9 cellular contexts compared by ENCODE assay signal in genomic region chr17:77772899-77773358, GRCh38.
DNase-seq lines count a peak whose midpoint lies in the region; ATAC-seq, FAIRE-seq and TF ChIP-seq lines count a peak whose summit lies in the region.
"Had no signal": no experiment of that assay in that cellular context is flagged by ENCODE, and none has a peak within 500 bp of the region (broad histone marks: within the 10 kb centered on the region; RNA-seq: fewer than 3 reads in every experiment).

No MANE protein-coding gene starts in this region.

- H3K27me3 Mint-ChIP-seq in CD4-positive, CD25-positive, alpha-beta regulatory T cell: peaks cover 4% of the 10 kb centered on the region
- peaks cover 38% of the 10 kb centered on the region for H3K27me3 Mint-ChIP-seq in H9 (ENCODE audit: low read depth)
- peaks cover 0 to 16% (median 0%) of the 10 kb centered on the region in 5 donors for H3K27me3 Mint-ChIP-seq in naive thymus-derived CD4-positive, alpha-beta T cell
- H3K27me3 Mint-ChIP-seq: activated T-cell treated with anti-CD3 and anti-CD28 coated beads, Interleukin-2, amount 50 U/mL, for 24 hours had no signal

- H3K4me1 ChIP-seq in CD4-positive, CD25-positive, alpha-beta regulatory T cell (ENCODE audit: control insufficient read depth, insufficient read depth, low read length, poor library complexity, severe bottlenecking): peaks cover 9% of the 10 kb centered on the region
- H3K4me1 ChIP-seq in H9 (ENCODE audit: insufficient read depth, low read length): no peaks in the 10 kb centered on the region
- peaks cover 0 to 6% (median 5%) of the 10 kb centered on the region in 4 experiments; a peak in 4 of 7 replicates for H3K4me1 ChIP-seq in H1 (replicated peaks in 1 of 4; ENCODE audit: control insufficient read depth in 3 of 4, insufficient read depth in 4 of 4, low read length in 3 of 4)
- peaks cover 7 to 9% of the 10 kb centered on the region in 2 donors for H3K4me1 ChIP-seq in naive thymus-derived CD4-positive, alpha-beta T cell (ENCODE audit: control insufficient read depth in 2 of 2, insufficient read depth in 2 of 2, low read length in 2 of 2)
- H3K4me1 ChIP-seq in HAP-1: no peaks in the 10 kb centered on the region

- H3K4me1 Mint-ChIP-seq in CD4-positive, CD25-positive, alpha-beta regulatory T cell: peaks cover 0 to 13% (median 8%) of the 10 kb centered on the region in 4 donors
- peaks cover 26 to 29% of the 10 kb centered on the region in 2 experiments for H3K4me1 Mint-ChIP-seq in H9
- H3K4me1 Mint-ChIP-seq in naive thymus-derived CD4-positive, alpha-beta T cell: peaks cover 12 to 15% (median 13%) of the 10 kb centered on the region in 7 donors

- no peaks in the 10 kb centered on the region for H3K36me3 Mint-ChIP-seq in CD4-positive, CD25-positive, alpha-beta regulatory T cell
- peaks cover 0 to 6% (median 2%) of the 10 kb centered on the region in 3 experiments; a peak in 2 of 7 replicates for H3K36me3 Mint-ChIP-seq in H9 (ENCODE audit: insufficient read depth in 1 of 3, low read depth in 3 of 3)
- H3K36me3 Mint-ChIP-seq in naive thymus-derived CD4-positive, alpha-beta T cell: no peaks in the 10 kb centered on the region
- H3K36me3 Mint-ChIP-seq: brain had no signal

- H3K36me3 ChIP-seq in CD4-positive, CD25-positive, alpha-beta regulatory T cell (ENCODE audit: control insufficient read depth, insufficient read depth, low read length): no peaks in the 10 kb centered on the region
- no peaks in the 10 kb centered on the region for H3K36me3 ChIP-seq in H1 (ENCODE audit: control insufficient read depth in 2 of 4, insufficient read depth in 4 of 4, low read length in 3 of 4)
- no peaks in the 10 kb centered on the region for H3K36me3 ChIP-seq in naive thymus-derived CD4-positive, alpha-beta T cell (ENCODE audit: control insufficient read depth in 2 of 3, insufficient read depth in 3 of 3, low read length in 3 of 3)
- H3K36me3 ChIP-seq in HAP-1 (replicated peaks): no peaks in the 10 kb centered on the region

- no peaks in the 10 kb centered on the region for H3K23me2 ChIP-seq in H9 (ENCODE audit: insufficient read length, low read depth, low read length, poor library complexity, severe bottlenecking)
- H3K23me2 ChIP-seq in H1 (ENCODE audit: low read depth, low read length): no peaks in the 10 kb centered on the region; the same call in 1 of the 2 replicates

- no peak overlapping the region for H4K91ac ChIP-seq in H9 (ENCODE audit: insufficient read length, low read depth, low read length)
- H4K91ac ChIP-seq in H1 (replicated peaks; ENCODE audit: insufficient read length, low read length): peak overlapping the region; percentile 94

- H2AK5ac ChIP-seq in H9 (ENCODE audit: insufficient read length, low read length): no peak overlapping the region
- H2AK5ac ChIP-seq in H1 (ENCODE audit: low read depth, low read length): no peak overlapping the region

- no peak overlapping the region for H3K27ac ChIP-seq in CD4-positive, CD25-positive, alpha-beta regulatory T cell (ENCODE audit: insufficient read depth, low read length, poor library complexity, severe bottlenecking)
- no peak overlapping the region for H3K27ac ChIP-seq in H9 (ENCODE audit: insufficient read length, low read depth, low read length)
- H3K27ac ChIP-seq in H1 (ENCODE audit: low read depth, low read length): no peak overlapping the region
- H3K27ac ChIP-seq in naive thymus-derived CD4-positive, alpha-beta T cell (ENCODE audit: low read depth, low read length): no peak overlapping the region

- H2AFZ ChIP-seq in H9 (ENCODE audit: low read length) (no peak overlapping the region), H1 (ENCODE audit: low read length) (peak overlapping the region; percentile 93)

- peak overlapping the region in 2 of 3 donors; percentile 65 to 82 for H3K27ac Mint-ChIP-seq in CD4-positive, CD25-positive, alpha-beta regulatory T cell
- H3K27ac Mint-ChIP-seq in H9: no peak overlapping the region
- peak overlapping the region in 3 of 9 donors; percentile 23 to 42 (median 38) for H3K27ac Mint-ChIP-seq in naive thymus-derived CD4-positive, alpha-beta T cell
- H3K27ac Mint-ChIP-seq: activated T-cell treated with anti-CD3 and anti-CD28 coated beads, Interleukin-2, amount 50 U/mL, for 24 hours had no signal

- H2BK12ac ChIP-seq in H9 (ENCODE audit: insufficient read length, low read depth, low read length) (no peak overlapping the region), H1 (ENCODE audit: low read depth, low read length) (peak overlapping the region; percentile 95; the same call in 1 of the 2 replicates)

- no peaks in the 10 kb centered on the region for H3K9me3 Mint-ChIP-seq in CD4-positive, CD25-positive, alpha-beta regulatory T cell
- H3K9me3 Mint-ChIP-seq in H9: peaks cover 4 to 10% of the 10 kb centered on the region in 2 experiments; a peak in 3 of 5 replicates
- peaks cover 0 to under 1% (median 0%) of the 10 kb centered on the region in 11 donors for H3K9me3 Mint-ChIP-seq in naive thymus-derived CD4-positive, alpha-beta T cell
- H3K9me3 Mint-ChIP-seq: activated T-cell treated with anti-CD3 and anti-CD28 coated beads, Interleukin-2, amount 50 U/mL, for 24 hours had no signal

- intact Hi-C loops in naive thymus-derived CD4-positive, alpha-beta T cell (cut with micrococcal nuclease): loop anchor here (1.0 to 5.0 kb wide), 4 partner anchors 109 to 241 kb away; partner anchors contain the start of gene TNRC6C (in 1 of the 2)

- no peak for FAIRE-seq in H1 (lab: Jason Lieb, UNC)

- H4K5ac ChIP-seq in H9 (ENCODE audit: insufficient read length, low read depth, low read length) (no peak overlapping the region), H1 (ENCODE audit: insufficient read length, low read depth, low read length) (no peak overlapping the region)

- H3K4me3 Mint-ChIP-seq in CD4-positive, CD25-positive, alpha-beta regulatory T cell: no peak overlapping the region
- peak overlapping the region in 1 of 2 experiments; percentile 3; a peak in 1 of 5 replicates for H3K4me3 Mint-ChIP-seq in H9
- no peak overlapping the region for H3K4me3 Mint-ChIP-seq in naive thymus-derived CD4-positive, alpha-beta T cell
- H3K4me3 Mint-ChIP-seq: activated T-cell treated with anti-CD3 and anti-CD28 coated beads, Interleukin-2, amount 50 U/mL, for 24 hours had no signal

- H3K79me1 ChIP-seq in H9 (ENCODE audit: insufficient read depth, low read depth, low read length, poor library complexity, severe bottlenecking) (no peaks in the 10 kb centered on the region), H1 (ENCODE audit: low read depth, low read length) (no peaks in the 10 kb centered on the region)

- H2BK5ac ChIP-seq in H9 (ENCODE audit: insufficient read length, low read length) (no peak overlapping the region), H1 (ENCODE audit: low read depth, low read length) (peak overlapping the region; percentile 87; the same call in 1 of the 2 replicates)

- no peak overlapping the region for H3K4me3 ChIP-seq in CD4-positive, CD25-positive, alpha-beta regulatory T cell (ENCODE audit: low read depth, low read length)
- H3K4me3 ChIP-seq in H1 (ENCODE audit: extremely low read depth in 1 of 4, insufficient read depth in 2 of 4, low read depth in 3 of 4, low read length in 4 of 4) (peak overlapping the region in 1 of 4 experiments; percentile 14; a peak in 1 of 8 replicates), HAP-1 (no peak overlapping the region)
- no peak overlapping the region for H3K4me3 ChIP-seq in naive thymus-derived CD4-positive, alpha-beta T cell (ENCODE audit: low read length)

- CTCF ChIA-PET in H1 (lab: Charles Lee; ENCODE audit: partially characterized antibody): interaction anchor here (0.6 to 6.0 kb wide), 24 partner anchors 10 to 343 kb away, joined by 3 to 42 read pairs (median 4); no protein-coding TSS in a partner anchor
- CTCF ChIA-PET in naive thymus-derived CD4-positive, alpha-beta T cell (lab: Charles Lee): interaction anchor here (4.8 kb wide), 1 partner anchor 241 kb away, joined by 61 read pairs; no protein-coding TSS in a partner anchor

- H3K23ac ChIP-seq in H9 (ENCODE audit: insufficient read length, low read depth, low read length): no peak overlapping the region
- H3K23ac ChIP-seq in H1 (ENCODE audit: insufficient read length): no peak overlapping the region

- TF ChIP-seq EP300 in H1 (IDR thresholded peaks at IDR 0.05; ENCODE audit: borderline replicate concordance in 1 of 2, low read depth in 2 of 2, low read length in 2 of 2): no peak

- in situ Hi-C loops in HAP-1 (cut with MboI; ENCODE audit: low sequenced_read_pairs): no loop called here

- H3K9ac ChIP-seq in H9 (ENCODE audit: extremely low read depth, insufficient read length, low read length) (no peak overlapping the region), H1 (replicated peaks in 1 of 4; ENCODE audit: extremely low read depth in 1 of 4, low read depth in 3 of 4, low read length in 3 of 4) (no peak overlapping the region; a peak in 1 of 7 replicates)

- H3K4ac ChIP-seq in H9 (ENCODE audit: low read depth, low read length) (no peak overlapping the region), H1 (replicated peaks; ENCODE audit: insufficient read length, low read depth, low read length) (peak overlapping the region; percentile 86)

- H2BK20ac ChIP-seq in H9 (ENCODE audit: low read depth, low read length, poor library complexity, severe bottlenecking) (no peak overlapping the region), H1 (ENCODE audit: low read length) (peak overlapping the region; percentile 61; the same call in 1 of the 2 replicates)

- POLR2A ChIA-PET in H1 (lab: Charles Lee; ENCODE audit: partially characterized antibody): interaction anchor here (1.1 kb wide), 1 partner anchor 14 kb away, joined by 4 read pairs; no protein-coding TSS in a partner anchor
- POLR2A ChIA-PET in naive thymus-derived CD4-positive, alpha-beta T cell (lab: Charles Lee): interaction anchor here (1.2 to 3.8 kb wide), 2 partner anchors 115 to 185 kb away, joined by 5 to 16 read pairs; partner anchors contain the start of gene TNRC6C

- ATAC-seq in CD4-positive, CD25-positive, alpha-beta regulatory T cell (ENCODE audit: low read depth in 2 of 2): no peak
- ATAC-seq in naive thymus-derived CD4-positive, alpha-beta T cell: peak; percentile 16

- no peak for DNase-seq in CD4-positive, CD25-positive, alpha-beta regulatory T cell
- DNase-seq in H9 (peak; percentile 73), H1 (ENCODE audit: low read depth in 1 of 2, low spot score in 2 of 2) (peak in 1 of 2 experiments; percentile 74), HAP-1 (ENCODE audit: low spot score in 2 of 2) (no peak), NCI-H1048 (lab: John Stamatoyannopoulos, UW) (no peak)
- no peak for DNase-seq in naive thymus-derived CD4-positive, alpha-beta T cell
- no peak for DNase-seq in activated effector memory CD4-positive, alpha-beta T cell treated with Interleukin-2 at 50 U/mL for 16 hours

- no peak for TF ChIP-seq POLR2A in H1 (IDR thresholded peaks at IDR 0.05; ENCODE audit: control extremely low read depth in 1 of 2, low read depth in 2 of 2, low read length in 2 of 2)

- no peaks in the 10 kb centered on the region for H3K27me3 ChIP-seq in CD4-positive, CD25-positive, alpha-beta regulatory T cell (ENCODE audit: control insufficient read depth, insufficient read depth, low read length)
- no peaks in the 10 kb centered on the region; the same call in 1 of the 2 replicates for H3K27me3 ChIP-seq in H9 (ENCODE audit: insufficient read depth, low read length)
- H3K27me3 ChIP-seq in H1 (replicated peaks in 1 of 4; ENCODE audit: control insufficient read depth in 3 of 4, extremely low read depth in 1 of 4, insufficient read depth in 3 of 4, low read length in 3 of 4): peaks cover 0 to 3% (median 0%) of the 10 kb centered on the region in 4 experiments; a peak in 3 of 7 replicates
- no peaks in the 10 kb centered on the region for H3K27me3 ChIP-seq in naive thymus-derived CD4-positive, alpha-beta T cell (ENCODE audit: control insufficient read depth in 2 of 2, insufficient read depth in 2 of 2, low read length in 2 of 2)
- peaks cover 12% of the 10 kb centered on the region for H3K27me3 ChIP-seq in HAP-1 (ENCODE audit: low read depth)

- TF ChIP-seq CTCF in H9 (conservative IDR thresholded peaks at IDR 0.05): no peak
- peak in 2 of 3 experiments; percentile 17 to 39; a peak in 3 of 4 replicates for TF ChIP-seq CTCF in H1 (IDR thresholded peaks at IDR 0.05; ENCODE audit: control extremely low read depth in 1 of 3, insufficient read depth in 1 of 3, low read depth in 1 of 3, low read length in 3 of 3)

- H2BK120ac ChIP-seq in H9 (ENCODE audit: low read depth, low read length, poor library complexity, severe bottlenecking): no peak overlapping the region
- H2BK120ac ChIP-seq in H1 (replicated peaks; ENCODE audit: low read depth, low read length): no peak overlapping the region

- WGBS in H9 (ENCODE audit: extremely low coverage, insufficient read length, low lambda C conversion rate): no CpG with 5 or more reads among the region's 6 CpGs
- 59% methylated on average over 6 of the region's 6 CpGs; no CpG with 5 or more reads in 1 of the 2 experiments for WGBS in H1 (ENCODE audit: extremely low coverage in 1 of 2, insufficient coverage in 1 of 2, insufficient read length in 1 of 2, insufficient replicate concordance in 2 of 2, low coverage in 1 of 2, low lambda C conversion rate in 2 of 2, missing lambda C conversion rate in 1 of 2), 2 experiments

- H3K9me3 ChIP-seq in CD4-positive, CD25-positive, alpha-beta regulatory T cell (ENCODE audit: control insufficient read depth in 2 of 2, low read length in 2 of 2): no peaks in the 10 kb centered on the region
- H3K9me3 ChIP-seq in H9 (ENCODE audit: control insufficient read depth, low read depth, low read length) (no peaks in the 10 kb centered on the region), H1 (ENCODE audit: insufficient read depth in 2 of 2, low read depth in 1 of 2, low read length in 1 of 2) (no peaks in the 10 kb centered on the region), HAP-1 (no peaks in the 10 kb centered on the region)
- no peaks in the 10 kb centered on the region for H3K9me3 ChIP-seq in naive thymus-derived CD4-positive, alpha-beta T cell (ENCODE audit: control insufficient read depth in 2 of 3, low read length in 3 of 3)

- H3K18ac ChIP-seq in H9 (ENCODE audit: insufficient read length, low read depth, low read length) (no peak overlapping the region), H1 (ENCODE audit: extremely low read depth, low read length) (peak overlapping the region; percentile 100)

- no peak overlapping the region for H3T11ph ChIP-seq in H9 (ENCODE audit: low read length)

- H4K20me1 ChIP-seq in H9 (ENCODE audit: control insufficient read depth, insufficient read depth, insufficient read length): peaks cover 3% of the 10 kb centered on the region
- no peaks in the 10 kb centered on the region for H4K20me1 ChIP-seq in H1 (replicated peaks in 1 of 2; ENCODE audit: control insufficient read depth in 1 of 2, insufficient read depth in 2 of 2, low read length in 2 of 2)

- H3K4me2 ChIP-seq in H9 (ENCODE audit: insufficient read depth, insufficient read length, low read length) (no peak overlapping the region), H1 (ENCODE audit: insufficient read depth in 1 of 2, low read depth in 2 of 2, low read length in 2 of 2) (peak overlapping the region in 1 of 2 experiments; percentile 53; a peak in 3 of 4 replicates)

- H3K79me2 ChIP-seq in H9 (ENCODE audit: insufficient read depth, low read length): no peaks in the 10 kb centered on the region
- H3K79me2 ChIP-seq in H1 (ENCODE audit: control insufficient read depth in 1 of 2, insufficient read depth in 2 of 2, low read length in 2 of 2): no peaks in the 10 kb centered on the region

- H2BK15ac ChIP-seq in H9 (ENCODE audit: low read depth, low read length) (no peak overlapping the region), H1 (ENCODE audit: low read length) (peak overlapping the region; percentile 53; the same call in 1 of the 2 replicates)

- peak; percentile 27 to 50; a peak in 3 of 4 replicates for TF ChIP-seq RAD21 in H1 (IDR thresholded peaks at IDR 0.05 in 1 of 2, conservative IDR thresholded peaks at IDR 0.05 in 1 of 2; ENCODE audit: low read depth in 2 of 2, low read length in 2 of 2)

- H4K8ac ChIP-seq in H9 (replicated peaks; ENCODE audit: insufficient read length, low read depth, low read length) (no peak overlapping the region), H1 (ENCODE audit: extremely low read depth, insufficient read depth, low read length) (no peak overlapping the region)

- H3K56ac ChIP-seq in H9 (ENCODE audit: insufficient read length, low read depth, low read length) (no peak overlapping the region), H1 (replicated peaks; ENCODE audit: insufficient read length, low read depth, low read length) (no peak overlapping the region)

- H3K14ac ChIP-seq in H9 (ENCODE audit: insufficient read depth, low read length) (no peak overlapping the region), H1 (ENCODE audit: insufficient read length) (no peak overlapping the region)

Comparison
In these comparisons a context has a peak if more than half of its experiments do, and no peak if none do; other contexts are left out.
1. H3K27ac Mint-ChIP-seq: peak in CD4-positive, CD25-positive, alpha-beta regulatory T cell (2 of 3); none in H9 (0 of 3).